ENCODE assay signal across 8 cellular contexts in the genomic region with DNA sequence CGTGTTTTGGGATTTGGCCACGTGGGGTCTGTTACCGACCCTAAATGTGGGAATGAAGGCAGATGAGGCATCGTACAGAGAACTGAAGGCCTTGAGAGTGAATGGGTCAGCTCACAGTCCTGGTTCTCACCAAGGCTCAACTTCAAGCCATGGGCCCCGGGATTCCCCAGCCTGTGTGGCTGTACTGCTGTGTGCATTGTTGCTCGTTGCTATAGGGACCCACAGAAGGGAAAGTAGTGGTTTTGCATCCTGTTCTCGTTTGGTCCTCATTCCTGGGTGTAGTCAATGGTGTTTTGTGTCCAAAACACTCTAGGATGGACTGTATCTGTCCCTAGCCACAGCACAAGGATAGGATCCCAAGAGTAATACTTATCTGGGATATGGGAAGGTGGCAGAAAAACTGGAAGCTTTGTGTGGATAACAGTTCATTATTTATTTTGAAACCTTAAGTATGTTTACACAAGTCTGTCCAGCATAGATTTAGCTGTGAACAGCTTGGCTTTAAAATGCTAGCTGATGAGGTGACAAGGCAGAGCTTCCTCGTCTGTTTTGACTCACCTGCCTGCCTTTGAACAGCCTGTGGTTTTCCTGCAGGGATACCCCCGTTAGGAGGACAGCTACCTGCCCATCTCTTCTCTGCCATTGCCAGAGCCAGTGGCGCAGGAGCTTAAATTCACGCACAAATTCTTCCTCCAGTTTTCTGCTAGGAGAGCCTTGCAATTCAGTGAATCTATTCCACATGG.
DNase-seq lines count a peak whose midpoint lies in the region; ATAC-seq and TF ChIP-seq lines count a peak whose summit lies in the region.

No MANE protein-coding gene starts in this region.

- ATAC-seq in left ventricle myocardium superior (no peak), HG03060 (IDR thresholded peaks at IDR 0.05; ENCODE audit: low read depth, unreplicated experiment) (peak; percentile 95)
- peak; percentile 84 for ATAC-seq in activated T-helper 17 cell treated with anti-CD3 and anti-CD28 coated beads, Interleukin-2, amount 50 U/mL, for 72 hours (replicated peaks)

- H3K79me2 ChIP-seq in mesendoderm (ENCODE audit: control insufficient read depth, insufficient read depth, low read length), result no peaks in the 10 kb centered on the region

- intact Hi-C loops in left ventricle myocardium inferior (cut with micrococcal nuclease) (no loop called here), left ventricle myocardium superior (cut with micrococcal nuclease) (no loop called here), MCF 10A (cut with micrococcal nuclease) (no loop called here)

- H3K79me1 ChIP-seq in neuronal stem cell (ENCODE audit: low read depth, low read length) (no peaks in the 10 kb centered on the region), mesendoderm (ENCODE audit: low read length) (no peaks in the 10 kb centered on the region)

- H2BK120ac ChIP-seq in neuronal stem cell (ENCODE audit: low read depth, low read length) (no peak overlapping the region), mesendoderm (ENCODE audit: low read depth, low read length) (no peak overlapping the region)

- POLR2A ChIA-PET in MCF 10A (lab: Yijun Ruan, JAX), result interaction anchor here (0.6 kb wide), 1 partner anchor 14 kb away, joined by 3 read pairs; no protein-coding TSS in a partner anchor

- CTCF ChIA-PET in MCF 10A (lab: Yijun Ruan, JAX), result interaction anchor here (0.6 to 0.9 kb wide), 3 partner anchors 19 to 529 kb away, joined by 3 read pairs; no protein-coding TSS in a partner anchor

- no TSS peak for BruUV-seq in MCF 10A (replicated peaks; lab: Mats Ljungman, UMichigan)

- H3K14ac ChIP-seq in neuronal stem cell (ENCODE audit: low read length), result no peak overlapping the region

- H3K23ac ChIP-seq in neuronal stem cell (ENCODE audit: low read depth, low read length, poor library complexity) (no peak overlapping the region), mesendoderm (ENCODE audit: low read length) (no peak overlapping the region)

- H3K27me3 ChIP-seq in left ventricle myocardium inferior (ENCODE audit: low read depth) (no peaks in the 10 kb centered on the region), neuronal stem cell (ENCODE audit: control insufficient read depth in 3 of 3, insufficient read depth in 3 of 3, low read depth in 1 of 3, low read length in 3 of 3) (no peaks in the 10 kb centered on the region), mesendoderm (ENCODE audit: insufficient read depth, low read length, poor library complexity) (no peaks in the 10 kb centered on the region)

- H3K4me1 ChIP-seq in left ventricle myocardium inferior (peaks cover 79% of the 10 kb centered on the region), neuronal stem cell (ENCODE audit: control insufficient read depth in 2 of 2, insufficient read depth in 1 of 2, low read depth in 1 of 2, low read length in 2 of 2) (peaks cover 17 to 21% of the 10 kb centered on the region in 2 donors), mesendoderm (ENCODE audit: control insufficient read depth, low read depth, low read length) (no peaks in the 10 kb centered on the region)

- H3K56ac ChIP-seq in mesendoderm (ENCODE audit: low read length), result no peak overlapping the region

- H3K4me2 ChIP-seq in neuronal stem cell (ENCODE audit: insufficient read depth, low read length, poor library complexity, severe bottlenecking), result no peak overlapping the region
- no peak overlapping the region for H3K4me2 ChIP-seq in mesendoderm (ENCODE audit: low read length)

- H4K91ac ChIP-seq in neuronal stem cell (ENCODE audit: low read depth, low read length, poor library complexity), result peak overlapping the region; percentile 82

- H2AFZ ChIP-seq in neuronal stem cell (ENCODE audit: low read length), result no peak overlapping the region

- H3K36me3 ChIP-seq in left ventricle myocardium inferior (peaks cover 49% of the 10 kb centered on the region), neuronal stem cell (replicated peaks in 1 of 2; ENCODE audit: control insufficient read depth in 2 of 2, insufficient read depth in 2 of 2, low read length in 2 of 2) (peaks cover 0 to 73% of the 10 kb centered on the region in 2 donors), mesendoderm (ENCODE audit: control insufficient read depth, insufficient read depth, low read length) (no peaks in the 10 kb centered on the region)

- WGBS in neuronal stem cell (ENCODE audit: extremely low coverage in 2 of 2, insufficient read length in 2 of 2, insufficient replicate concordance in 1 of 2), 2 donors, result no CpG with 5 or more reads among the region's 11 CpGs
- WGBS in mesendoderm (ENCODE audit: extremely low coverage, insufficient coverage, low lambda C conversion rate), result no CpG with 5 or more reads among the region's 11 CpGs

- no peaks in the 10 kb centered on the region for H3K27me3 Mint-ChIP-seq in activated T-helper 17 cell treated with anti-CD3 and anti-CD28 coated beads, Interleukin-2, amount 50 U/mL, for 72 hours
- no peaks in the 10 kb centered on the region for H3K27me3 Mint-ChIP-seq in MCF 10A (ENCODE audit: insufficient read depth, unreplicated experiment)

- no peaks in the 10 kb centered on the region for H3K9me3 Mint-ChIP-seq in activated T-helper 17 cell treated with anti-CD3 and anti-CD28 coated beads, Interleukin-2, amount 50 U/mL, for 72 hours
- no peaks in the 10 kb centered on the region for H3K9me3 Mint-ChIP-seq in MCF 10A (ENCODE audit: unreplicated experiment)

- H3K9ac ChIP-seq in neuronal stem cell (ENCODE audit: low read depth, low read length, poor library complexity) (no peak overlapping the region), mesendoderm (ENCODE audit: low read length) (no peak overlapping the region)

- H2BK5ac ChIP-seq in neuronal stem cell (ENCODE audit: low read length) (no peak overlapping the region), mesendoderm (ENCODE audit: low read length) (no peak overlapping the region)

- H3K27ac ChIP-seq in left ventricle myocardium inferior (replicated peaks), result peak overlapping the region; percentile 74
- no peak overlapping the region for H3K27ac ChIP-seq in neuronal stem cell (replicated peaks; ENCODE audit: low read length)
- no peak overlapping the region for H3K27ac ChIP-seq in mesendoderm (ENCODE audit: low read depth, low read length)

- H3K9me3 ChIP-seq in left ventricle myocardium inferior (replicated peaks) (no peaks in the 10 kb centered on the region), neuronal stem cell (replicated peaks in 1 of 2; ENCODE audit: control insufficient read depth in 2 of 2, insufficient read depth in 1 of 2, low read depth in 1 of 2, low read length in 2 of 2) (peaks cover 2 to 9% of the 10 kb centered on the region in 2 donors)

- H3K18ac ChIP-seq in neuronal stem cell (ENCODE audit: low read length) (peak overlapping the region; percentile 71), mesendoderm (ENCODE audit: low read length) (no peak overlapping the region)

- no peak overlapping the region for H4K8ac ChIP-seq in neuronal stem cell (ENCODE audit: low read depth, low read length)
- no peak overlapping the region for H4K8ac ChIP-seq in mesendoderm (ENCODE audit: low read depth, low read length)

- peak overlapping the region; percentile 20 for H3K27ac Mint-ChIP-seq in activated T-helper 17 cell treated with anti-CD3 and anti-CD28 coated beads, Interleukin-2, amount 50 U/mL, for 72 hours
- no peak overlapping the region for H3K27ac Mint-ChIP-seq in MCF 10A (ENCODE audit: low read depth, unreplicated experiment)

- H2BK15ac ChIP-seq in neuronal stem cell (ENCODE audit: low read length) (no peak overlapping the region), mesendoderm (replicated peaks; ENCODE audit: low read depth) (no peak overlapping the region)

- no peak overlapping the region for H4K5ac ChIP-seq in mesendoderm (ENCODE audit: low read length)

- H3K4me1 Mint-ChIP-seq in activated T-helper 17 cell treated with anti-CD3 and anti-CD28 coated beads, Interleukin-2, amount 50 U/mL, for 72 hours, result peaks cover 10% of the 10 kb centered on the region
- no peaks in the 10 kb centered on the region for H3K4me1 Mint-ChIP-seq in MCF 10A (ENCODE audit: insufficient read depth, unreplicated experiment)

- H2AK5ac ChIP-seq in neuronal stem cell (ENCODE audit: low read depth, low read length) (no peak overlapping the region), mesendoderm (ENCODE audit: low read length) (no peak overlapping the region)

- no peak overlapping the region for H2BK12ac ChIP-seq in neuronal stem cell (ENCODE audit: low read length)

- TF ChIP-seq CTCF in left ventricle myocardium inferior (IDR thresholded peaks at IDR 0.05; ENCODE audit: borderline replicate concordance) (no peak), MCF 10A (IDR thresholded peaks at IDR 0.05; ENCODE audit: unreplicated experiment) (no peak)

- H3K4me3 ChIP-seq in left ventricle myocardium inferior (no peak overlapping the region), neuronal stem cell (ENCODE audit: low read length in 2 of 2) (no peak overlapping the region), mesendoderm (ENCODE audit: low read length) (no peak overlapping the region)

- H3K36me3 Mint-ChIP-seq in activated T-helper 17 cell treated with anti-CD3 and anti-CD28 coated beads, Interleukin-2, amount 50 U/mL, for 72 hours (ENCODE audit: low read depth), result no peaks in the 10 kb centered on the region
- H3K36me3 Mint-ChIP-seq in MCF 10A (ENCODE audit: insufficient read depth, unreplicated experiment), result peaks cover 82% of the 10 kb centered on the region

- DNase-seq in left ventricle myocardium inferior, result no peak
- no peak for DNase-seq in left ventricle myocardium superior
- no peak for DNase-seq in neuronal stem cell (ENCODE audit: low spot score)
- DNase-seq in mesendoderm, result no peak
- DNase-seq in MCF 10A (ENCODE audit: unreplicated experiment), result no peak
- no peak for DNase-seq in RPMI8226

- H3K4ac ChIP-seq in neuronal stem cell (ENCODE audit: low read length), result peak overlapping the region; percentile 12
- no peak overlapping the region for H3K4ac ChIP-seq in mesendoderm (ENCODE audit: low read depth, low read length)

- H3K4me3 Mint-ChIP-seq in activated T-helper 17 cell treated with anti-CD3 and anti-CD28 coated beads, Interleukin-2, amount 50 U/mL, for 72 hours, result no peak overlapping the region
- no peak overlapping the region for H3K4me3 Mint-ChIP-seq in MCF 10A (ENCODE audit: unreplicated experiment)
